ENCODE assay signal across 21 cellular contexts in the genomic region with DNA sequence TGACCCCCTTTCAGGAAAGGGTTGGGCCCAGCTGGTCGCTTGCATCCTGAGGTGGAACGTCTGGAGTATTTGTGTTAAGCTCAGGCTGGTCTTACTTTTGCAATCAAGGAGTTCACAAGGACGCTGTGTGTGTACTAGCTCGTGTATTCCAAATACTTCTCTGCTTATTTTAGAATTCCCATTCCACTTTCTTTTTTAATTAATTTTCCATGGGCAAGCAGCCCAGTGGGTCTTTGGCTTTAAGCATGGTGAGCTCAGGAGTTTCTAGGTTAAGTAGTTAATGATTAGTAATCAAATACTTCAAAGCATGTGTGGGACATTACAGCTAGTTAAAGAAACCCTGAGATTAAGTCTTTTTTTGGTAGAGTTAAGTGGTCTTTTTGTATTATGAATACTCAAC.
"Had no signal": no experiment of that assay in that cellular context is flagged by ENCODE, and none has a peak within 500 bp of the region (broad histone marks: within the 10 kb centered on the region; RNA-seq: fewer than 3 reads in every experiment).

No MANE protein-coding gene starts in this region.

- DNase-seq: colonic mucosa; dermis blood vessel endothelial cell; foreskin melanocyte; left ventricle myocardium inferior; mesenchymal stem cell; midbrain; nephron progenitor cell; psoas muscle; stimulated activated CD4-positive, alpha-beta T cell treated with anti-CD3 and anti-CD28 coated beads, Interleukin-4, amount 100 ng/mL, for 1 hour; stimulated activated CD8-positive, alpha-beta memory T cell treated with anti-CD3 and anti-CD28 coated beads, Interleukin-4, amount 100 ng/mL, for 48 hours; stimulated activated naive CD8-positive, alpha-beta T cell treated with anti-CD3 and anti-CD28 coated beads, Interleukin-15, Interleukin-2, amounts not matched to agents 100 U/mL and 50 U/mL, for 24 hours; thyroid gland; uterus had no signal

- H3K4me2 ChIP-seq: hepatocyte, smooth muscle cell had no signal

- FAIRE-seq: endothelial cell of umbilical vein had no signal

- H3K79me2 ChIP-seq: hepatocyte had no signal

- H3K4me1 ChIP-seq: colonic mucosa, psoas muscle, suprapubic skin, uterus had no signal

- H3K36me3 Mint-ChIP-seq: stimulated activated effector memory CD8-positive, alpha-beta T cell treated with anti-CD3 and anti-CD28 coated beads, Interleukin-12 subunit alpha, Interleukin-12 subunit beta, amount 100 ng/mL, for 72 hours; type B pancreatic cell had no signal

- H3K27ac Mint-ChIP-seq: nephron progenitor cell; stimulated activated effector memory CD8-positive, alpha-beta T cell treated with anti-CD3 and anti-CD28 coated beads, Interleukin-12 subunit alpha, Interleukin-12 subunit beta, amount 100 ng/mL, for 72 hours; type B pancreatic cell had no signal

- H3K4me3 ChIP-seq: colonic mucosa, hepatocyte, left ventricle myocardium inferior, lung, psoas muscle, right atrium auricular region, smooth muscle cell, suprapubic skin, thyroid gland, uterus had no signal

- H3K9me3 Mint-ChIP-seq: nephron progenitor cell; stimulated activated effector memory CD8-positive, alpha-beta T cell treated with anti-CD3 and anti-CD28 coated beads, Interleukin-12 subunit alpha, Interleukin-12 subunit beta, amount 100 ng/mL, for 72 hours; type B pancreatic cell had no signal

- H3K4me3 Mint-ChIP-seq: nephron progenitor cell; stimulated activated effector memory CD8-positive, alpha-beta T cell treated with anti-CD3 and anti-CD28 coated beads, Interleukin-12 subunit alpha, Interleukin-12 subunit beta, amount 100 ng/mL, for 72 hours; type B pancreatic cell had no signal

- ATAC-seq: psoas muscle; stimulated activated effector memory CD8-positive, alpha-beta T cell treated with anti-CD3 and anti-CD28 coated beads, Interleukin-12 subunit alpha, Interleukin-12 subunit beta, amount 100 ng/mL, for 72 hours; stimulated activated naive CD8-positive, alpha-beta T cell treated with anti-CD3 and anti-CD28 coated beads, Interleukin-15, Interleukin-2, amounts not matched to agents 100 U/mL and 50 U/mL, for 24 hours had no signal

- H3K9me3 ChIP-seq: colonic mucosa, left ventricle myocardium inferior, psoas muscle, right atrium auricular region, suprapubic skin, thyroid gland, uterus had no signal

- H3K36me3 ChIP-seq: colonic mucosa, right atrium auricular region, suprapubic skin, thyroid gland, uterus had no signal

- H3K4me1 Mint-ChIP-seq: stimulated activated effector memory CD8-positive, alpha-beta T cell treated with anti-CD3 and anti-CD28 coated beads, Interleukin-12 subunit alpha, Interleukin-12 subunit beta, amount 100 ng/mL, for 72 hours had no signal

- H3K27me3 ChIP-seq: colonic mucosa, hepatocyte, right atrium auricular region, suprapubic skin, thyroid gland, uterus had no signal

- H2AFZ ChIP-seq: hepatocyte had no signal

- H3K27ac ChIP-seq: colonic mucosa, hepatocyte, left ventricle myocardium inferior, psoas muscle, right atrium auricular region, suprapubic skin, thyroid gland, uterus had no signal
